ENCODE assay signal across 2 cellular contexts in genomic region chr16:9125658-9126492, GRCh38.
TF ChIP-seq lines count a peak whose summit lies in the region.

No MANE protein-coding gene starts in this region.

TF ChIP-seq in WTC11, 78 proteins besides CTCF, POLR2A, EP300 and RAD21 (continued from another document):
- TF ChIP-seq ZNF423 (CRISPR knock-in tag; IDR thresholded peaks at IDR 0.05), result no peak

TF ChIP-seq in HepG2, 621 proteins besides CTCF, POLR2A, EP300 and RAD21:
- TF ChIP-seq ZNF687 (CRISPR knock-in tag; IDR thresholded peaks at IDR 0.05), result peak; percentile 25
- no peak for TF ChIP-seq ZNF816 (CRISPR knock-in tag; IDR thresholded peaks at IDR 0.05; ENCODE audit: borderline replicate concordance)
- TF ChIP-seq ZNF768 (CRISPR knock-in tag; IDR thresholded peaks at IDR 0.05), result peak; percentile 37; the same call in 1 of the 2 replicates
- TF ChIP-seq ATF5 (CRISPR knock-in tag; IDR thresholded peaks at IDR 0.05; ENCODE audit: low read depth), result no peak
- TF ChIP-seq HES4 (CRISPR knock-in tag; IDR thresholded peaks at IDR 0.05; ENCODE audit: borderline replicate concordance), result 0 out of 2 replicates have a peak, but pooled peaks have one; percentile 31
- TF ChIP-seq RBM22 (optimal IDR thresholded peaks at IDR 0.05; ENCODE audit: low read length), result peak; percentile 3
- peak; percentile 89 for TF ChIP-seq AGO2 (optimal IDR thresholded peaks at IDR 0.05; ENCODE audit: low read depth, low read length)
- 0 out of 2 replicates have a peak, but pooled peaks have one; percentile 51 for TF ChIP-seq ZSCAN30 (CRISPR knock-in tag; IDR thresholded peaks at IDR 0.05)
- TF ChIP-seq NFKB2 (CRISPR knock-in tag; IDR thresholded peaks at IDR 0.05; ENCODE audit: borderline replicate concordance), result no peak
- peak; percentile 18; the same call in 1 of the 2 replicates for TF ChIP-seq POLR2AphosphoS5 (IDR thresholded peaks at IDR 0.05; ENCODE audit: low read depth, low read length)
- 0 out of 2 replicates have a peak, but pooled peaks have one; percentile 38 for TF ChIP-seq ZNF605 (CRISPR knock-in tag; IDR thresholded peaks at IDR 0.05)
- no peak for TF ChIP-seq CBFB (CRISPR knock-in tag; IDR thresholded peaks at IDR 0.05)
TF ChIP-seq in HepG2: peak in this region for 8.
